In the genomic region with DNA sequence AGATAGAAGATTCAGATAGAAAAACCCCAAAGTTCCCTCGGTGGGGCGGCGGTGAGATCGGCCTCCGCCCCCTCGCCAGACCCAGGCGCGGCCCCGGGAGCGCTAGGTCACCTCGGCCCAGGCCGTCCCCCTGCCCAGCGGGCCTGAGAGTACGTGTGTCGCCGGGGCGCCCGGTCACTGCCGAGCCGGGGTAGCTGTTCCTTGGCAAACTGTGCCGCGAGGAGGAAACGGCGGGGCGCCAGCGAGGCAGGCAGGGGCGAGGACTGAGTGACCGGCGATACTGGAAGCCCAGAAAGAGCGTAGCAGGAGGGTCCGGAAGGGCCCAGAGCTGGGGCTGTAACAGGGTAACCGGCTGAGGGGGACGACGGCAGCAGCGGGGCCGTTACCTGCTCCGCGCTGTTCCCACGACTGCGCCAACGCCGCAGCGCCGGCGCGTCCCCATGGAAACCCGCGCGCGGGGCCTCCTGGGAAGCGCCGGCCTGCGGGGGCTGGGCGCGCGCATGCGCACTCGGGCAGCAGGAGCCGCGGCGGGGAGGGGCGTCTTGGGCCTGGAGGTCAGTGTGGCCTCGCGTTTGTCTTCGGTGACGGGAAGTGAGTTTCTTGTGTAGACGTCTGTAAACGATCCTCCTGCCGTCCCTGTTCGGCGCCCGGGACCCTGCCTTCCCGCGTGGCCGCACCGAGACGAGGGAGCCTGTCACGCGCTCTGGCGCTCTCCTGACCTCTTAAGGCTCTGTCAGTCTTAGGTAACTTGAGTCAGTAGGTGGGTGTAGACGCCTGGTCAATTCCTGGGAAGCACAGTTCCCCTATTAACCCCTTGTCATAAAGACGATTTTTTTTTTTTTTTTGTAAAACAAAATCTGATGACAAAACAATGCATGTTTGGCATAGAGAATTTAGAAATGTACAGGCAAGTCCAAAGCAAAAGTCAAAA, we compare ENCODE assay signal across 8 cellular contexts. TPM values are rescaled to one million over a fixed set of nuclear protein-coding genes. Genes with fewer than 3 reads are reported as not detected.
DNase-seq lines count a peak whose midpoint lies in the region; ATAC-seq and TF ChIP-seq lines count a peak whose summit lies in the region.

A gene (minus strand): TSS at position 440 of the 931 bp plus-strand sequence. CDS start 17,285 bp downstream, outside the sequence.

- intact Hi-C loops in activated CD8-positive, alpha-beta T cell treated with anti-CD3 and anti-CD28 coated beads for 36 hours (cut with micrococcal nuclease): no loop called here

- peak; percentile 89 to 94 (median 89) for DNase-seq in CD8-positive, alpha-beta memory T cell
- DNase-seq in NCI-H82 treated with DMSO at 0.1 percent for 48 hours (lab: John Stamatoyannopoulos, UW; ENCODE audit: unreplicated experiment): peak; percentile 70
- peak; percentile 90 for DNase-seq in activated CD8-positive, alpha-beta T cell treated with anti-CD3 and anti-CD28 coated beads for 36 hours
- peak; percentile 91 for DNase-seq in medulla oblongata (ENCODE audit: extremely low spot score)
- peak; percentile 75 to 86 (median 82) for DNase-seq in stimulated activated CD4-positive, alpha-beta T cell treated with anti-CD3 and anti-CD28 coated beads, TNF-alpha, amount 100 ng/mL, for 48 hours (ENCODE audit: low read depth in 3 of 3)

- H3K4me3 Mint-ChIP-seq in CD8-positive, alpha-beta memory T cell: peak within 1 kb of the TSS; percentile 90 to 97 (median 93)
- peak within 1 kb of the TSS; percentile 81 for H3K4me3 Mint-ChIP-seq in activated CD8-positive, alpha-beta T cell treated with anti-CD3 and anti-CD28 coated beads for 36 hours

- H3K27me3 ChIP-seq in CD8-positive, alpha-beta memory T cell (ENCODE audit: insufficient read depth, low read length, poor library complexity, severe bottlenecking): no peaks in the 10 kb centered on the region
- H3K27me3 ChIP-seq in ectodermal cell (ENCODE audit: control insufficient read depth, insufficient read depth, low read length, poor library complexity, severe bottlenecking): no peaks in the 10 kb centered on the region

- POLR2A ChIA-PET in CD8-positive, alpha-beta memory T cell (lab: Charles Lee): interaction anchor here (0.6 kb wide), 1 partner anchor 261 kb away, joined by 3 read pairs; no protein-coding TSS in a partner anchor
- POLR2A ChIA-PET in activated CD8-positive, alpha-beta T cell treated with anti-CD3 and anti-CD28 coated beads for 36 hours (lab: Charles Lee): no interaction called here

- no peaks in the 10 kb centered on the region for H3K9me3 Mint-ChIP-seq in CD8-positive, alpha-beta memory T cell
- H3K9me3 Mint-ChIP-seq in activated CD8-positive, alpha-beta T cell treated with anti-CD3 and anti-CD28 coated beads for 36 hours: no peaks in the 10 kb centered on the region

- WGBS in ectodermal cell, 2 experiments: 0 to 1% methylated on average over 81 of the region's 82 CpGs

- H3K9me3 ChIP-seq in CD8-positive, alpha-beta memory T cell (ENCODE audit: low read length): no peaks in the 10 kb centered on the region
- no peaks in the 10 kb centered on the region for H3K9me3 ChIP-seq in ectodermal cell (ENCODE audit: control insufficient read depth, low read length)

- CTCF ChIA-PET in CD8-positive, alpha-beta memory T cell (lab: Charles Lee): interaction anchor here (1.0 kb wide), 1 partner anchor 33 kb away, joined by 3 read pairs; no protein-coding TSS in a partner anchor
- CTCF ChIA-PET in activated CD8-positive, alpha-beta T cell treated with anti-CD3 and anti-CD28 coated beads for 36 hours (lab: Charles Lee): interaction anchor here (1.1 to 1.8 kb wide), 2 partner anchors 54 to 65 kb away, joined by 3 to 5 read pairs; a partner anchor contains a TSS

- peak; percentile 91 for ATAC-seq in GM19452 (IDR thresholded peaks at IDR 0.05; ENCODE audit: unreplicated experiment)
- ATAC-seq in HG03575 (IDR thresholded peaks at IDR 0.05; ENCODE audit: extremely low read depth, insufficient number of reproducible peaks, low FRiP score, unreplicated experiment): peak; percentile 41
- ATAC-seq in activated CD8-positive, alpha-beta T cell treated with anti-CD3 and anti-CD28 coated beads for 36 hours: peak; percentile 94

- no peaks in the 10 kb centered on the region for H3K36me3 ChIP-seq in CD8-positive, alpha-beta memory T cell (ENCODE audit: insufficient read depth, low read length)
- no peaks in the 10 kb centered on the region for H3K36me3 ChIP-seq in ectodermal cell (ENCODE audit: control insufficient read depth, insufficient read depth, low read length)

- peaks cover 16 to 28% of the 10 kb centered on the region in 2 donors for H3K27me3 Mint-ChIP-seq in CD8-positive, alpha-beta memory T cell
- H3K27me3 Mint-ChIP-seq in activated CD8-positive, alpha-beta T cell treated with anti-CD3 and anti-CD28 coated beads for 36 hours: peaks cover 10% of the 10 kb centered on the region

- peaks cover 13 to 19% (median 19%) of the 10 kb centered on the region in 3 donors for H3K4me1 Mint-ChIP-seq in CD8-positive, alpha-beta memory T cell
- H3K4me1 Mint-ChIP-seq in activated CD8-positive, alpha-beta T cell treated with anti-CD3 and anti-CD28 coated beads for 36 hours (ENCODE audit: low read depth): peaks cover 9% of the 10 kb centered on the region

- H3K27ac ChIP-seq in CD8-positive, alpha-beta memory T cell (ENCODE audit: low read depth, low read length): peak within 1 kb of the TSS; percentile 87
- peak within 1 kb of the TSS; percentile 68 for H3K27ac ChIP-seq in ectodermal cell (ENCODE audit: insufficient read depth, low read depth, low read length, poor library complexity, severe bottlenecking)

- H3K36me3 Mint-ChIP-seq in CD8-positive, alpha-beta memory T cell: peaks cover 0 to 6% (median 0%) of the 10 kb centered on the region in 3 donors
- H3K36me3 Mint-ChIP-seq in activated CD8-positive, alpha-beta T cell treated with anti-CD3 and anti-CD28 coated beads for 36 hours (ENCODE audit: low read depth): no peaks in the 10 kb centered on the region

- peak within 1 kb of the TSS; percentile 79 for H3K4me3 ChIP-seq in CD8-positive, alpha-beta memory T cell (ENCODE audit: low read length)
- H3K4me3 ChIP-seq in ectodermal cell (ENCODE audit: insufficient read depth, low read depth, low read length): peak within 1 kb of the TSS; percentile 81

- TF ChIP-seq CTCF in activated CD8-positive, alpha-beta T cell treated with anti-CD3 and anti-CD28 coated beads for 36 hours (IDR thresholded peaks at IDR 0.05): no peak

- H3K4me1 ChIP-seq in CD8-positive, alpha-beta memory T cell (ENCODE audit: insufficient read depth, low read length): peaks cover 12% of the 10 kb centered on the region
- H3K4me1 ChIP-seq in ectodermal cell (ENCODE audit: control insufficient read depth, insufficient read depth, low read length): peaks cover 18% of the 10 kb centered on the region

- peak within 1 kb of the TSS; percentile 92 to 99 (median 94) for H3K27ac Mint-ChIP-seq in CD8-positive, alpha-beta memory T cell
- peak within 1 kb of the TSS; percentile 96 for H3K27ac Mint-ChIP-seq in activated CD8-positive, alpha-beta T cell treated with anti-CD3 and anti-CD28 coated beads for 36 hours

RNA-seq across cellular contexts. Expression of the gene that starts here (rescaled TPM):
- total RNA-seq in CD8-positive, alpha-beta memory T cell: under 1 TPM; 0.13 to 0.33 TPM
- 0.25 TPM for polyA plus RNA-seq in CD8-positive, alpha-beta memory T cell
- under 1 TPM in 1 of 2 experiments, not detected in 1; 0.36 TPM for total RNA-seq in activated CD8-positive, alpha-beta T cell treated with anti-CD3 and anti-CD28 coated beads for 36 hours
- polyA plus RNA-seq in ectodermal cell (2013, experiment 1 of 4): 2.9 TPM
- polyA plus RNA-seq in ectodermal cell (2013, experiment 2 of 4): 3.4 TPM
- 2.6 TPM for polyA plus RNA-seq in ectodermal cell (2013, experiment 3 of 4)
- 2.6 TPM for polyA plus RNA-seq in ectodermal cell (2013, experiment 4 of 4)

Comparison
In these comparisons a context has a peak if more than half of its experiments do, and no peak if none do; other contexts are left out.
1. Peak in every context shown above with its lines: DNase-seq, ATAC-seq, H3K4me3 ChIP-seq and H3K27ac ChIP-seq.
2. Peak in DNase-seq, H3K4me3 ChIP-seq and H3K27ac ChIP-seq in CD8-positive, alpha-beta memory T cell; RNA of the gene not detected or under 1 TPM.
3. Peak in DNase-seq and ATAC-seq in activated CD8-positive, alpha-beta T cell treated with anti-CD3 and anti-CD28 coated beads for 36 hours; RNA of the gene not detected or under 1 TPM.
4. ATAC-seq: peak in every context shown above with its lines; median percentile 94 in activated CD8-positive, alpha-beta T cell treated with anti-CD3 and anti-CD28 coated beads for 36 hours; 91 in GM19452; 41 in HG03575.